ENCODE assay signal across 19 cellular contexts in the genomic region with DNA sequence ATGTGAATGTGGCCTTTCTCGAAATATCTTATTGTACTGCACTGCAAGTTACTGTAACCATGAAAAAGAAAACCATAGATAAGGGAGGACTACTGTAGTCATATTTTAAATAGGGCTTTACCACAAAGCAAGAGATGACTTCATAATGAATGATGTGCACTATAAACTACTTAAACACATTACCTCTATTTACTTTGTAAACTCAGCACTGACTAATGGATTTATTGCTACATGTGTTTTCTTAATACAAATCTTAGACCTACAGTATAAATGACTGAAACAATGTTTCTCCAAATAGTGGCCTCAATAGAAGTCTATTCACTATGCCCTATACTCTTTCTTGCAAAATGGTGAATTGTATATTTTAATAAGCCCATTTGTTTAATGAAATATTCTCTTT.
"Had no signal": no experiment of that assay in that cellular context is flagged by ENCODE, and none has a peak within 500 bp of the region (broad histone marks: within the 10 kb centered on the region; RNA-seq: fewer than 3 reads in every experiment).

No MANE protein-coding gene starts in this region.

- DNase-seq: activated CD4-positive, alpha-beta T cell treated with anti-CD3 and anti-CD28 coated beads, Interleukin-2, amount 50 U/mL, for 48 hours; activated CD8-positive, alpha-beta memory T cell treated with anti-CD3 and anti-CD28 coated beads, Interleukin-2, amount 10 ng/mL, durations not matched to agents 7 days and 5 days; activated naive CD4-positive, alpha-beta T cell treated with anti-CD3 and anti-CD28 coated beads for 36 hours; activated naive CD8-positive, alpha-beta T cell treated with anti-CD3 and anti-CD28 coated beads, Interleukin-2, amount 50 U/mL, for 24 hours; activated T-cell treated with anti-CD3 and anti-CD28 coated beads, Interleukin-2, amount 50 U/mL, for 1 hour; gastrocnemius medialis; heart left ventricle; left colon; ovary; sigmoid colon; stimulated activated CD4-positive, alpha-beta T cell treated with anti-CD3 and anti-CD28 coated beads, Interleukin-1b, Interleukin-23, amount 100 ng/mL, for 48 hours; T-helper 17 cell; upper lobe of right lung; WERI-Rb-1 had no signal

- H3K27ac ChIP-seq: ascending aorta, gastrocnemius medialis, heart left ventricle, neural progenitor cell, ovary, sigmoid colon, thoracic aorta, upper lobe of right lung, WERI-Rb-1 had no signal

- H3K27me3 Mint-ChIP-seq: activated CD8-positive, alpha-beta memory T cell treated with anti-CD3 and anti-CD28 coated beads, Interleukin-2, amount 10 ng/mL, durations not matched to agents 7 days and 5 days; activated naive CD8-positive, alpha-beta T cell treated with anti-CD3 and anti-CD28 coated beads, Interleukin-2, amount 50 U/mL, for 24 hours; T-helper 17 cell had no signal

- H3K36me3 ChIP-seq: gastrocnemius medialis, ovary, sigmoid colon, thoracic aorta, upper lobe of right lung, WERI-Rb-1 had no signal

- H3K4me3 Mint-ChIP-seq: activated CD8-positive, alpha-beta memory T cell treated with anti-CD3 and anti-CD28 coated beads, Interleukin-2, amount 10 ng/mL, durations not matched to agents 7 days and 5 days; activated naive CD4-positive, alpha-beta T cell treated with anti-CD3 and anti-CD28 coated beads for 36 hours; activated naive CD8-positive, alpha-beta T cell treated with anti-CD3 and anti-CD28 coated beads, Interleukin-2, amount 50 U/mL, for 24 hours; neural progenitor cell; T-helper 17 cell had no signal

- H3K4me1 Mint-ChIP-seq: activated CD8-positive, alpha-beta memory T cell treated with anti-CD3 and anti-CD28 coated beads, Interleukin-2, amount 10 ng/mL, durations not matched to agents 7 days and 5 days; activated naive CD8-positive, alpha-beta T cell treated with anti-CD3 and anti-CD28 coated beads, Interleukin-2, amount 50 U/mL, for 24 hours; neural progenitor cell; T-helper 17 cell had no signal

- H3K27me3 ChIP-seq: ascending aorta, gastrocnemius medialis, neural progenitor cell, ovary, sigmoid colon, upper lobe of right lung had no signal

- H3K27ac Mint-ChIP-seq: activated CD8-positive, alpha-beta memory T cell treated with anti-CD3 and anti-CD28 coated beads, Interleukin-2, amount 10 ng/mL, durations not matched to agents 7 days and 5 days; activated naive CD4-positive, alpha-beta T cell treated with anti-CD3 and anti-CD28 coated beads for 36 hours; activated naive CD8-positive, alpha-beta T cell treated with anti-CD3 and anti-CD28 coated beads, Interleukin-2, amount 50 U/mL, for 24 hours; activated T-helper 2 cell treated with anti-CD3 and anti-CD28 coated beads, Interferon-gamma antibody, Interleukin-2, Interleukin-4, amounts not matched to agents 10 μg/mL and 5 μg/mL and 100 μg/mL, durations not matched to agents 14 hours and 24 hours and 36 hours; neural progenitor cell; T-helper 17 cell had no signal

- H3K4me3 ChIP-seq: ascending aorta, gastrocnemius medialis, heart left ventricle, lung, neural progenitor cell, ovary, sigmoid colon, thoracic aorta, upper lobe of right lung had no signal

- ATAC-seq: activated CD8-positive, alpha-beta memory T cell treated with anti-CD3 and anti-CD28 coated beads, Interleukin-2, amount 10 ng/mL, durations not matched to agents 7 days and 5 days; activated naive CD8-positive, alpha-beta T cell treated with anti-CD3 and anti-CD28 coated beads, Interleukin-2, amount 50 U/mL, for 24 hours; gastrocnemius medialis; heart left ventricle; left colon; T-helper 17 cell; upper lobe of right lung had no signal
